ENCODE assay signal across 14 cellular contexts in genomic region chr21:28215214-28215954, GRCh38.
DNase-seq lines count a peak whose midpoint lies in the region; ATAC-seq and TF ChIP-seq lines count a peak whose summit lies in the region.
"Had no signal": no experiment of that assay in that cellular context is flagged by ENCODE, and none has a peak within 500 bp of the region (broad histone marks: within the 10 kb centered on the region; RNA-seq: fewer than 3 reads in every experiment).

No MANE protein-coding gene starts in this region.

- H3K9me3 ChIP-seq in PC-3 (ENCODE audit: low read length), result no peaks in the 10 kb centered on the region
- H3K9me3 ChIP-seq: BLaER1 treated with 17β-estradiol and CSF1 and Interleukin-3, amounts not matched to agents 10 nM and 100 nM; SK-N-SH had no signal

- DNase-seq in AG10803 (ENCODE audit: low read depth) (peak; percentile 65), PC-3 (peak; percentile 92), fibroblast of mammary gland (ENCODE audit: low read depth) (peak; percentile 64), omental fat pad (ENCODE audit: low spot score) (no peak), NCI-H526 treated with DMSO at 0.1 percent for 48 hours (lab: John Stamatoyannopoulos, UW) (no peak), caudate nucleus (lab: John Stamatoyannopoulos, UW) (no peak)
- no peak for DNase-seq in stimulated activated CD8-positive, alpha-beta memory T cell treated with anti-CD3 and anti-CD28 coated beads, Interleukin-4, amount 100 ng/mL, for 48 hours
- DNase-seq: activated T-cell treated with anti-CD3 and anti-CD28 coated beads, Interleukin-2, amount 50 U/mL, for 72 hours; erythroblast; kidney glomerular epithelial cell; SK-N-SH had no signal

- no peak overlapping the region for H3K9ac ChIP-seq in PC-3 (ENCODE audit: low read length)
- H3K9ac ChIP-seq: BLaER1 treated with 17β-estradiol and CSF1 and Interleukin-3, amounts not matched to agents 10 nM and 100 nM; SK-N-SH had no signal

- intact Hi-C loops in PC-3 (cut with micrococcal nuclease), result no loop called here

- H3K4me2 ChIP-seq in PC-3 (ENCODE audit: low read length), result peak overlapping the region; percentile 23
- H3K4me2 ChIP-seq: BLaER1 treated with 17β-estradiol and CSF1 and Interleukin-3, amounts not matched to agents 10 nM and 100 nM; SK-N-SH had no signal

- H3K79me2 ChIP-seq in PC-3 (ENCODE audit: low read length), result no peaks in the 10 kb centered on the region

- POLR2A ChIA-PET in PC-3 (lab: Charles Lee; ENCODE audit: unreplicated experiment), result no interaction called here

- BruUV-seq in PC-3 (replicated peaks; lab: Mats Ljungman, UMichigan), result no TSS peak

- H3K27ac ChIP-seq in PC-3 (ENCODE audit: low read length) (peak overlapping the region; percentile 25), caudate nucleus (ENCODE audit: low read depth, low read length) (no peak overlapping the region)
- H3K27ac ChIP-seq: BLaER1 treated with 17β-estradiol and CSF1 and Interleukin-3, amounts not matched to agents 10 nM and 100 nM had no signal

- no peaks in the 10 kb centered on the region for H4K20me1 ChIP-seq in PC-3 (ENCODE audit: low read length)
- H4K20me1 ChIP-seq: BLaER1 treated with 17β-estradiol and CSF1 and Interleukin-3, amounts not matched to agents 10 nM and 100 nM had no signal

- no peaks in the 10 kb centered on the region for H3K36me3 ChIP-seq in PC-3 (ENCODE audit: low read depth, low read length)
- H3K36me3 ChIP-seq: BLaER1 treated with 17β-estradiol and CSF1 and Interleukin-3, amounts not matched to agents 10 nM and 100 nM had no signal

- peaks cover 30% of the 10 kb centered on the region for H3K4me1 ChIP-seq in PC-3 (ENCODE audit: insufficient read depth, low read length)
- H3K4me1 ChIP-seq: BLaER1 treated with 17β-estradiol and CSF1 and Interleukin-3, amounts not matched to agents 10 nM and 100 nM had no signal

- TF ChIP-seq CTCF in AG10803 (conservative IDR thresholded peaks at IDR 0.05; ENCODE audit: low read length) (no peak), PC-3 (conservative IDR thresholded peaks at IDR 0.05; ENCODE audit: low read depth, low read length) (no peak), fibroblast of mammary gland (conservative IDR thresholded peaks at IDR 0.05; ENCODE audit: control insufficient read depth, insufficient read depth, low read depth, low read length) (no peak), omental fat pad (IDR thresholded peaks at IDR 0.05) (no peak)

- H3K27me3 ChIP-seq in PC-3 (ENCODE audit: low read length), result no peaks in the 10 kb centered on the region
- H3K27me3 ChIP-seq: BLaER1 treated with 17β-estradiol and CSF1 and Interleukin-3, amounts not matched to agents 10 nM and 100 nM had no signal

- no peaks in the 10 kb centered on the region for H3K9me2 ChIP-seq in PC-3 (replicated peaks; ENCODE audit: low read length)
- H3K9me2 ChIP-seq: SK-N-SH had no signal

- H3K4me3 ChIP-seq in AG10803 (ENCODE audit: low read length), result no peak overlapping the region
- H3K4me3 ChIP-seq in PC-3 (ENCODE audit: low read length), result no peak overlapping the region
- no peak overlapping the region for H3K4me3 ChIP-seq in fibroblast of mammary gland (ENCODE audit: control insufficient read depth, low read depth, low read length)
- H3K4me3 ChIP-seq: BLaER1 treated with 17β-estradiol and CSF1 and Interleukin-3, amounts not matched to agents 10 nM and 100 nM had no signal

- H3F3A ChIP-seq in PC-3 (ENCODE audit: low read length, unreplicated experiment), result peaks cover 7% of the 10 kb centered on the region

- CTCF ChIA-PET in PC-3 (lab: Charles Lee), result no interaction called here

- ATAC-seq in PC-3 (peak; percentile 72), omental fat pad (ENCODE audit: low FRiP score) (peak; percentile 93), HG03025 (IDR thresholded peaks at IDR 0.05; ENCODE audit: low FRiP score, unreplicated experiment) (no peak)
- ATAC-seq: activated CD4-positive, CD25-positive, alpha-beta regulatory T cell treated with anti-CD3 and anti-CD28 coated beads, Interleukin-2, amount 50 U/mL, for 24 hours; activated T-cell treated with anti-CD3 and anti-CD28 coated beads, Interleukin-2, amount 50 U/mL, for 72 hours had no signal

- no peak overlapping the region for H2AFZ ChIP-seq in PC-3 (ENCODE audit: low read length)

Comparison
In these comparisons a context has a peak if more than half of its experiments do, and no peak if none do; other contexts are left out.
1. DNase-seq: peak in AG10803 (single experiment), PC-3 (single experiment) and fibroblast of mammary gland (single experiment); none in omental fat pad (single experiment), stimulated activated CD8-positive, alpha-beta memory T cell treated with anti-CD3 and anti-CD28 coated beads, Interleukin-4, amount 100 ng/mL, for 48 hours (single experiment), NCI-H526 treated with DMSO at 0.1 percent for 48 hours (single experiment) and caudate nucleus (0 of 61).